Comparison of ENCODE assay signal across 8 cellular contexts in genomic region chr9:6715755-6716643, GRCh38. TPM values are rescaled to one million over a fixed set of nuclear protein-coding genes. Genes with fewer than 3 reads are reported as not detected.
DNase-seq lines count a peak whose midpoint lies in the region; ATAC-seq and TF ChIP-seq lines count a peak whose summit lies in the region.

No MANE protein-coding gene starts in this region.

- TF ChIP-seq CTCF in epithelial cell of esophagus (IDR thresholded peaks at IDR 0.05; ENCODE audit: insufficient read depth, low read depth, low read length, missing control alignments) = no peak

- ATAC-seq in GM21576 (IDR thresholded peaks at IDR 0.05; ENCODE audit: unreplicated experiment) = peak; percentile 74

- peak overlapping the region in 2 of 5 donors; percentile 38 to 48 for H3K9ac ChIP-seq in subcutaneous abdominal adipose tissue (ENCODE audit: low read length in 5 of 5)

- H3K4me3 ChIP-seq in epithelial cell of esophagus (ENCODE audit: low read length) (peak overlapping the region; percentile 52), subcutaneous abdominal adipose tissue (ENCODE audit: low read depth in 1 of 5, low read length in 5 of 5) (peak overlapping the region; percentile 61 to 83 (median 66))

- H3K36me3 ChIP-seq in subcutaneous abdominal adipose tissue (ENCODE audit: control insufficient read depth in 5 of 5, insufficient read depth in 5 of 5, low read length in 5 of 5) = no peaks in the 10 kb centered on the region

- no peaks in the 10 kb centered on the region for H3K9me3 ChIP-seq in subcutaneous abdominal adipose tissue (ENCODE audit: control insufficient read depth in 5 of 5, low read length in 5 of 5)

- no peak overlapping the region for H3K27ac ChIP-seq in subcutaneous abdominal adipose tissue (ENCODE audit: low read depth, low read length)

- peaks cover 0 to 12% (median 10%) of the 10 kb centered on the region in 5 donors for H3K4me1 ChIP-seq in subcutaneous abdominal adipose tissue (ENCODE audit: control insufficient read depth in 5 of 5, insufficient read depth in 5 of 5, low read length in 5 of 5)

- peaks cover 0 to 3% (median 0%) of the 10 kb centered on the region in 5 donors for H3K27me3 ChIP-seq in subcutaneous abdominal adipose tissue (ENCODE audit: control insufficient read depth in 5 of 5, insufficient read depth in 4 of 5, low read length in 5 of 5)

- peak; percentile 42 for DNase-seq in CMK (ENCODE audit: low read depth)
- peak; percentile 91 for DNase-seq in NCI-H1092 treated with DMSO at 0.1 percent for 48 hours (lab: John Stamatoyannopoulos, UW)
- DNase-seq in activated CD8-positive, alpha-beta memory T cell treated with anti-CD3 and anti-CD28 coated beads, Interleukin-2, amount 50 U/mL, for 24 hours (ENCODE audit: extremely low read depth) = peak; percentile 41
- DNase-seq in epithelial cell of esophagus (ENCODE audit: low read depth) = peak; percentile 29
- DNase-seq in nucleus accumbens (lab: John Stamatoyannopoulos, UW) = peak in 42 of 56 donors; percentile 3 to 76 (median 26)
- no peak for DNase-seq in occipital lobe (lab: John Stamatoyannopoulos, UW)

RNA-seq across cellular contexts. Expression of gene KDM4C, which starts 41.8 kb away (rescaled TPM):
- 57.4 TPM for total RNA-seq in occipital lobe
